Comparison of ENCODE assay signal across 23 cellular contexts in genomic region chr15:78681306-78682012, GRCh38. TPM values are rescaled to one million over a fixed set of nuclear protein-coding genes. Genes with fewer than 3 reads are reported as not detected.
DNase-seq lines count a peak whose midpoint lies in the region; ATAC-seq and TF ChIP-seq lines count a peak whose summit lies in the region.
"Had no signal": no experiment of that assay in that cellular context is flagged by ENCODE, and none has a peak within 500 bp of the region (broad histone marks: within the 10 kb centered on the region; RNA-seq: fewer than 3 reads in every experiment).

No MANE protein-coding gene starts in this region.

- H3K9me3 Mint-ChIP-seq in neural crest cell = no peaks in the 10 kb centered on the region
- no peaks in the 10 kb centered on the region for H3K9me3 Mint-ChIP-seq in osteocyte (ENCODE audit: unreplicated experiment)
- H3K9me3 Mint-ChIP-seq: H9; naive thymus-derived CD8-positive, alpha-beta T cell had no signal

- peaks cover 36% of the 10 kb centered on the region for H3K4me1 Mint-ChIP-seq in neural crest cell
- peaks cover 2% of the 10 kb centered on the region for H3K4me1 Mint-ChIP-seq in osteocyte (ENCODE audit: unreplicated experiment)

- H3K36me3 Mint-ChIP-seq in neural crest cell (ENCODE audit: low read depth) (no peaks in the 10 kb centered on the region), osteocyte (ENCODE audit: unreplicated experiment) (no peaks in the 10 kb centered on the region)
- H3K36me3 Mint-ChIP-seq: naive thymus-derived CD8-positive, alpha-beta T cell had no signal

- H3K4me3 ChIP-seq in RWPE2 (ENCODE audit: severe bottlenecking) = no peak overlapping the region
- H3K4me3 ChIP-seq: heart right ventricle, lung had no signal

- ATAC-seq in RWPE2 (ENCODE audit: low read depth) = no peak
- ATAC-seq: heart right ventricle; naive thymus-derived CD8-positive, alpha-beta T cell; stimulated activated naive CD8-positive, alpha-beta T cell treated with anti-CD3 and anti-CD28 coated beads, Interleukin-15, Interleukin-2, amounts not matched to agents 100 U/mL and 50 U/mL, for 24 hours had no signal

- H3K4me1 ChIP-seq in RWPE2 (ENCODE audit: insufficient read depth, poor library complexity, severe bottlenecking) = peaks cover 5% of the 10 kb centered on the region

- H3K27me3 Mint-ChIP-seq in neural crest cell (ENCODE audit: low read depth) = no peaks in the 10 kb centered on the region
- H3K27me3 Mint-ChIP-seq in osteocyte (ENCODE audit: unreplicated experiment) = peaks cover 14% of the 10 kb centered on the region

- no peak overlapping the region for H3K27ac ChIP-seq in RWPE2 (ENCODE audit: poor library complexity, severe bottlenecking)
- H3K27ac ChIP-seq: heart right ventricle had no signal

- TF ChIP-seq CTCF in RWPE2 (IDR thresholded peaks at IDR 0.05; ENCODE audit: poor library complexity, severe bottlenecking) (no peak), neural crest cell (conservative IDR thresholded peaks at IDR 0.05) (no peak), osteocyte (IDR thresholded peaks at IDR 0.05) (no peak)

- no peaks in the 10 kb centered on the region for H3K36me3 ChIP-seq in RWPE2 (ENCODE audit: low read depth)
- H3K36me3 ChIP-seq: heart right ventricle had no signal

- DNase-seq in DMS 273 (lab: John Stamatoyannopoulos, UW; ENCODE audit: unreplicated experiment) = peak; percentile 95
- DNase-seq in NCI-H1092 (lab: John Stamatoyannopoulos, UW) = peak; percentile 10
- peak; percentile 31 for DNase-seq in RWPE2 (ENCODE audit: low spot score)
- DNase-seq in neural crest cell (ENCODE audit: low read depth, low spot score) = no peak
- DNase-seq in HuH-7.5 (ENCODE audit: low spot score) = no peak
- DNase-seq in NCI-H187 treated with DMSO at 0.1 percent for 48 hours (lab: John Stamatoyannopoulos, UW) = no peak
- DNase-seq in osteocyte (ENCODE audit: extremely low spot score, unreplicated experiment) = no peak
- DNase-seq in T-helper 9 cell = no peak
- DNase-seq: activated CD4-positive, alpha-beta T cell treated with anti-CD3 and anti-CD28 coated beads, Interleukin-2, amount 50 U/mL, for 48 hours; activated T-cell treated with anti-CD3 and anti-CD28 coated beads, Interleukin-2, amount 50 U/mL, for 48 hours; DMS153; effector CD4-positive, alpha-beta T cell; H9; heart right ventricle; naive thymus-derived CD8-positive, alpha-beta T cell; NCI-H2029 treated with DMSO at 0.1 percent for 48 hours; NK-92 treated with Interleukin-12 subunit alpha and Interleukin-12 subunit beta, amount 100 ng/mL, for 24 hours; stimulated activated CD4-positive, alpha-beta T cell treated with anti-CD3 and anti-CD28 coated beads, Interleukin-15, amount 100 ng/mL, for 24 hours; stimulated activated naive CD8-positive, alpha-beta T cell treated with anti-CD3 and anti-CD28 coated beads, Interleukin-15, Interleukin-2, amounts not matched to agents 100 U/mL and 50 U/mL, for 24 hours; trophoblast cell had no signal

- no peaks in the 10 kb centered on the region for H3K27me3 ChIP-seq in RWPE2 (ENCODE audit: insufficient read depth, poor library complexity, severe bottlenecking)
- H3K27me3 ChIP-seq: heart right ventricle had no signal

- H3K27ac Mint-ChIP-seq in neural crest cell (ENCODE audit: unreplicated experiment) (peak overlapping the region; percentile 45), osteocyte (ENCODE audit: unreplicated experiment) (no peak overlapping the region)

- H3K4me3 Mint-ChIP-seq in neural crest cell (no peak overlapping the region), osteocyte (ENCODE audit: unreplicated experiment) (no peak overlapping the region)
- H3K4me3 Mint-ChIP-seq: H9; naive thymus-derived CD8-positive, alpha-beta T cell had no signal

- no peaks in the 10 kb centered on the region for H3K9me3 ChIP-seq in RWPE2 (ENCODE audit: severe bottlenecking)

RNA-seq across cellular contexts. Expression of gene CHRNB4, which starts 40.4 kb away (rescaled TPM):
- total RNA-seq in neural crest cell = 3.9 and 4.1 TPM in 2 replicates
- total RNA-seq in osteocyte = not detected in 2 replicates
- total RNA-seq: fibroblast of lung; LHCN-M2; lung; naive thymus-derived CD8-positive, alpha-beta T cell had no signal

Comparison
In these comparisons a context has a peak if more than half of its experiments do, and no peak if none do; other contexts are left out.
1. DNase-seq: peak in DMS 273 (single experiment), NCI-H1092 (single experiment) and RWPE2 (single experiment); none in neural crest cell (single experiment), HuH-7.5 (single experiment), NCI-H187 treated with DMSO at 0.1 percent for 48 hours (single experiment), osteocyte (single experiment) and T-helper 9 cell (single experiment).